Comparison of ENCODE assay signal across 5 cellular contexts in genomic region chr2:23007836-23008235, GRCh38.
"Had no signal": no experiment of that assay in that cellular context is flagged by ENCODE, and none has a peak within 500 bp of the region (broad histone marks: within the 10 kb centered on the region; RNA-seq: fewer than 3 reads in every experiment).

No MANE protein-coding gene starts in this region.

- ATAC-seq: GM23338, K562 had no signal

- DNase-seq: H9, HCEC 1CT, IMR-90 had no signal

- H3K4me3 ChIP-seq: GM23338, K562 had no signal

- H3K4me1 Mint-ChIP-seq: GM23338, H9 had no signal

- H3K9me3 Mint-ChIP-seq: GM23338, H9 had no signal

- H3K27ac Mint-ChIP-seq: GM23338, H9 had no signal

- H3K4me3 Mint-ChIP-seq: GM23338, H9 had no signal
